In genomic region chr2:157107460-157107859, GRCh38 we compare ENCODE assay signal across 15 cellular contexts.
DNase-seq lines count a peak whose midpoint lies in the region; ATAC-seq and TF ChIP-seq lines count a peak whose summit lies in the region.
"Had no signal": no experiment of that assay in that cellular context is flagged by ENCODE, and none has a peak within 500 bp of the region (broad histone marks: within the 10 kb centered on the region; RNA-seq: fewer than 3 reads in every experiment).

No MANE protein-coding gene starts in this region.

- TF ChIP-seq CTCF in GM13977 (IDR thresholded peaks at IDR 0.05; ENCODE audit: extremely low read depth, insufficient read depth, missing control alignments), result no peak

- H3K27me3 Mint-ChIP-seq in stimulated activated naive CD8-positive, alpha-beta T cell treated with anti-CD3 and anti-CD28 coated beads, Interleukin-15, amount 100 ng/mL, for 72 hours, result no peaks in the 10 kb centered on the region
- no peaks in the 10 kb centered on the region for H3K27me3 Mint-ChIP-seq in activated T-helper 1 cell treated with anti-CD3 and anti-CD28 coated beads, Interleukin-12 subunit alpha, Interleukin-12 subunit beta, Interleukin-2, Interleukin-4 antibody, amounts not matched to agents 30 ng/mL and 10 ng/mL and 1 ng/mL, durations not matched to agents 14 hours and 24 hours and 36 hours (ENCODE audit: insufficient read depth)
- H3K27me3 Mint-ChIP-seq: activated CD4-positive, alpha-beta T cell treated with anti-CD3 and anti-CD28 coated beads for 36 hours had no signal

- no peaks in the 10 kb centered on the region for H3K36me3 Mint-ChIP-seq in activated T-helper 1 cell treated with anti-CD3 and anti-CD28 coated beads, Interleukin-12 subunit alpha, Interleukin-12 subunit beta, Interleukin-2, Interleukin-4 antibody, amounts not matched to agents 30 ng/mL and 10 ng/mL and 1 ng/mL, durations not matched to agents 14 hours and 24 hours and 36 hours (ENCODE audit: low read depth)

- H3K27ac Mint-ChIP-seq in stimulated activated naive CD8-positive, alpha-beta T cell treated with anti-CD3 and anti-CD28 coated beads, Interleukin-15, amount 100 ng/mL, for 72 hours, result peak overlapping the region in 1 of 2 donors; percentile 86
- H3K27ac Mint-ChIP-seq in activated T-helper 1 cell treated with anti-CD3 and anti-CD28 coated beads, Interleukin-12 subunit alpha, Interleukin-12 subunit beta, Interleukin-2, Interleukin-4 antibody, amounts not matched to agents 30 ng/mL and 10 ng/mL and 1 ng/mL, durations not matched to agents 14 hours and 24 hours and 36 hours, result no peak overlapping the region
- H3K27ac Mint-ChIP-seq: activated CD4-positive, alpha-beta T cell treated with anti-CD3 and anti-CD28 coated beads for 36 hours; activated T-cell treated with anti-CD3 and anti-CD28 coated beads, Interleukin-2, amount 50 U/mL, for 72 hours had no signal

- peaks cover 10 to 27% of the 10 kb centered on the region in 2 donors for H3K9me3 Mint-ChIP-seq in stimulated activated naive CD8-positive, alpha-beta T cell treated with anti-CD3 and anti-CD28 coated beads, Interleukin-15, amount 100 ng/mL, for 72 hours
- H3K9me3 Mint-ChIP-seq in activated T-helper 1 cell treated with anti-CD3 and anti-CD28 coated beads, Interleukin-12 subunit alpha, Interleukin-12 subunit beta, Interleukin-2, Interleukin-4 antibody, amounts not matched to agents 30 ng/mL and 10 ng/mL and 1 ng/mL, durations not matched to agents 14 hours and 24 hours and 36 hours, result no peaks in the 10 kb centered on the region

- no peak for DNase-seq in stimulated activated naive CD8-positive, alpha-beta T cell treated with anti-CD3 and anti-CD28 coated beads, Interleukin-15, Interleukin-2, amounts not matched to agents 100 U/mL and 50 U/mL, for 24 hours
- DNase-seq in stimulated activated naive CD8-positive, alpha-beta T cell treated with anti-CD3 and anti-CD28 coated beads, Interleukin-15, amount 100 ng/mL, for 72 hours, result no peak
- DNase-seq in HT1080 (ENCODE audit: low read depth), result peak; percentile 25
- DNase-seq in left colon, result peak; percentile 20 to 26
- DNase-seq in activated CD4-positive, alpha-beta T cell treated with anti-CD3 and anti-CD28 coated beads, Interleukin-2, amount 50 U/mL, for 4 hours, result no peak
- no peak for DNase-seq in GM13977 (ENCODE audit: low spot score)
- no peak for DNase-seq in activated T-helper 1 cell treated with anti-CD3 and anti-CD28 coated beads, Interleukin-12 subunit alpha, Interleukin-12 subunit beta, Interleukin-2, Interleukin-4 antibody, amounts not matched to agents 30 ng/mL and 10 ng/mL and 1 ng/mL, durations not matched to agents 14 hours and 24 hours and 36 hours (ENCODE audit: low spot score)
- DNase-seq in NCI-H187 (lab: John Stamatoyannopoulos, UW), result no peak
- DNase-seq: activated CD4-positive, alpha-beta T cell treated with anti-CD3 and anti-CD28 coated beads for 36 hours; activated naive CD4-positive, alpha-beta T cell treated with anti-CD3 and anti-CD28 coated beads, Interleukin-2, amount 50 U/mL, for 16 hours; activated T-cell treated with anti-CD3 and anti-CD28 coated beads, Interleukin-2, amount 50 U/mL, for 72 hours; DMS79 treated with DMSO at 0.1 percent for 48 hours; KBM-7; posterior cingulate gyrus; right lobe of liver had no signal

- in situ Hi-C loops in GM13977 (cut with MboI; ENCODE audit: low pct_unique_long_range_greater_than_20kb, low sequenced_read_pairs, unreplicated experiment), result no loop called here

- no peak overlapping the region for H3K4me3 Mint-ChIP-seq in stimulated activated naive CD8-positive, alpha-beta T cell treated with anti-CD3 and anti-CD28 coated beads, Interleukin-15, amount 100 ng/mL, for 72 hours
- no peak overlapping the region for H3K4me3 Mint-ChIP-seq in activated T-helper 1 cell treated with anti-CD3 and anti-CD28 coated beads, Interleukin-12 subunit alpha, Interleukin-12 subunit beta, Interleukin-2, Interleukin-4 antibody, amounts not matched to agents 30 ng/mL and 10 ng/mL and 1 ng/mL, durations not matched to agents 14 hours and 24 hours and 36 hours
- H3K4me3 Mint-ChIP-seq: activated CD4-positive, alpha-beta T cell treated with anti-CD3 and anti-CD28 coated beads for 36 hours; activated T-cell treated with anti-CD3 and anti-CD28 coated beads, Interleukin-2, amount 50 U/mL, for 72 hours had no signal

- peak; percentile 14 for ATAC-seq in stimulated activated naive CD8-positive, alpha-beta T cell treated with anti-CD3 and anti-CD28 coated beads, Interleukin-15, Interleukin-2, amounts not matched to agents 100 U/mL and 50 U/mL, for 24 hours
- ATAC-seq in stimulated activated naive CD8-positive, alpha-beta T cell treated with anti-CD3 and anti-CD28 coated beads, Interleukin-15, amount 100 ng/mL, for 72 hours, result no peak
- ATAC-seq in left colon, result peak; percentile 91
- ATAC-seq: activated CD4-positive, alpha-beta T cell treated with anti-CD3 and anti-CD28 coated beads for 36 hours; activated T-cell treated with anti-CD3 and anti-CD28 coated beads, Interleukin-2, amount 50 U/mL, for 72 hours had no signal

- no peaks in the 10 kb centered on the region for H3K4me1 Mint-ChIP-seq in stimulated activated naive CD8-positive, alpha-beta T cell treated with anti-CD3 and anti-CD28 coated beads, Interleukin-15, amount 100 ng/mL, for 72 hours
- no peaks in the 10 kb centered on the region for H3K4me1 Mint-ChIP-seq in activated T-helper 1 cell treated with anti-CD3 and anti-CD28 coated beads, Interleukin-12 subunit alpha, Interleukin-12 subunit beta, Interleukin-2, Interleukin-4 antibody, amounts not matched to agents 30 ng/mL and 10 ng/mL and 1 ng/mL, durations not matched to agents 14 hours and 24 hours and 36 hours (ENCODE audit: low read depth)
- H3K4me1 Mint-ChIP-seq: activated CD4-positive, alpha-beta T cell treated with anti-CD3 and anti-CD28 coated beads for 36 hours had no signal

- intact Hi-C loops in left colon (cut with DNase I, micrococcal nuclease), result no loop called here
- intact Hi-C loops in activated T-helper 1 cell treated with anti-CD3 and anti-CD28 coated beads, Interleukin-12 subunit alpha, Interleukin-12 subunit beta, Interleukin-2, Interleukin-4 antibody, amounts not matched to agents 30 ng/mL and 10 ng/mL and 1 ng/mL, durations not matched to agents 14 hours and 24 hours and 36 hours (cut with micrococcal nuclease), result no loop called here

Comparison
In these comparisons a context has a peak if more than half of its experiments do, and no peak if none do; other contexts are left out.
1. DNase-seq: peak in HT1080 (single experiment) and left colon (2 of 2); none in stimulated activated naive CD8-positive, alpha-beta T cell treated with anti-CD3 and anti-CD28 coated beads, Interleukin-15, Interleukin-2, amounts not matched to agents 100 U/mL and 50 U/mL, for 24 hours (single experiment), stimulated activated naive CD8-positive, alpha-beta T cell treated with anti-CD3 and anti-CD28 coated beads, Interleukin-15, amount 100 ng/mL, for 72 hours (0 of 2), activated CD4-positive, alpha-beta T cell treated with anti-CD3 and anti-CD28 coated beads, Interleukin-2, amount 50 U/mL, for 4 hours (0 of 2), GM13977 (single experiment), activated T-helper 1 cell treated with anti-CD3 and anti-CD28 coated beads, Interleukin-12 subunit alpha, Interleukin-12 subunit beta, Interleukin-2, Interleukin-4 antibody, amounts not matched to agents 30 ng/mL and 10 ng/mL and 1 ng/mL, durations not matched to agents 14 hours and 24 hours and 36 hours (single experiment) and NCI-H187 (0 of 2).